ENCODE assay signal across 1 cellular context in genomic region chr1:231626951-231627614, GRCh38.
A peak's percentile ranks its signal among the peaks of the same experiment; 100 is the strongest.
TF ChIP-seq lines count a peak whose summit lies in the region.

No MANE protein-coding gene starts in this region.

TF ChIP-seq in HepG2, 621 proteins besides CTCF, POLR2A, EP300 and RAD21 (continued from another document and continues in another):
- TF ChIP-seq SNAPC4 (CRISPR knock-in tag; IDR thresholded peaks at IDR 0.05) = no peak
- TF ChIP-seq ZNF891 (CRISPR knock-in tag; IDR thresholded peaks at IDR 0.05) = 0 out of 2 replicates have a peak, but pooled peaks have one; percentile 65
- peak; percentile 77 for TF ChIP-seq ZNF777 (CRISPR knock-in tag; IDR thresholded peaks at IDR 0.05)
- no peak for TF ChIP-seq SOX6 (IDR thresholded peaks at IDR 0.05)
- peak; percentile 17; the same call in 1 of the 2 replicates for TF ChIP-seq SOX6 (CRISPR knock-in tag; IDR thresholded peaks at IDR 0.05)
- no peak for TF ChIP-seq ZNF350 (CRISPR knock-in tag; IDR thresholded peaks at IDR 0.05; ENCODE audit: borderline replicate concordance, low read depth)
- 0 out of 2 replicates have a peak, but pooled peaks have one; percentile 24 for TF ChIP-seq SMAD1 (CRISPR knock-in tag; IDR thresholded peaks at IDR 0.05; ENCODE audit: borderline replicate concordance, low read depth)
- 0 out of 2 replicates have a peak, but pooled peaks have one; percentile 55 for TF ChIP-seq ZNF691 (CRISPR knock-in tag; IDR thresholded peaks at IDR 0.05; ENCODE audit: borderline replicate concordance, low read depth)
- peak; percentile 73; the same call in 1 of the 2 replicates for TF ChIP-seq NRL (CRISPR knock-in tag; IDR thresholded peaks at IDR 0.05; ENCODE audit: borderline replicate concordance)
- TF ChIP-seq TIGD3 (CRISPR knock-in tag; IDR thresholded peaks at IDR 0.05; ENCODE audit: borderline replicate concordance) = no peak
- peak; percentile 49; the same call in 1 of the 2 replicates for TF ChIP-seq MXD1 (CRISPR knock-in tag; IDR thresholded peaks at IDR 0.05)
- TF ChIP-seq, protein P1, sequence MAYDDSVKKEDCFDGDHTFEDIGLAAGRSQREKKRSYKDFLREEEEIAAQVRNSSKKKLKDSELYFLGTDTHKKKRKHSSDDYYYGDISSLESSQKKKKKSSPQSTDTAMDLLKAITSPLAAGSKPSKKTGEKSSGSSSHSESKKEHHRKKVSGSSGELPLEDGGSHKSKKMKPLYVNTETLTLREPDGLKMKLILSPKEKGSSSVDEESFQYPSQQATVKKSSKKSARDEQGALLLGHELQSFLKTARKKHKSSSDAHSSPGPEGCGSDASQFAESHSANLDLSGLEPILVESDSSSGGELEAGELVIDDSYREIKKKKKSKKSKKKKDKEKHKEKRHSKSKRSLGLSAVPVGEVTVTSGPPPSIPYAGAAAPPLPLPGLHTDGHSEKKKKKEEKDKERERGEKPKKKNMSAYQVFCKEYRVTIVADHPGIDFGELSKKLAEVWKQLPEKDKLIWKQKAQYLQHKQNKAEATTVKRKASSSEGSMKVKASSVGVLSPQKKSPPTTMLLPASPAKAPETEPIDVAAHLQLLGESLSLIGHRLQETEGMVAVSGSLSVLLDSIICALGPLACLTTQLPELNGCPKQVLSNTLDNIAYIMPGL (CRISPR knock-in tag; IDR thresholded peaks at IDR 0.05; ENCODE audit: borderline replicate concordance in 1 of 2, low read depth in 1 of 2) = peak; percentile 23 to 35; a peak in 1 of 4 replicates
- TF ChIP-seq SRSF9 (IDR thresholded peaks at IDR 0.05; ENCODE audit: borderline replicate concordance, insufficient read depth, low read depth, low read length, poor library complexity, severe bottlenecking) = no peak
- TF ChIP-seq KMT2B (CRISPR knock-in tag; IDR thresholded peaks at IDR 0.05) = peak; percentile 61
- no peak for TF ChIP-seq KLF12 (CRISPR knock-in tag; IDR thresholded peaks at IDR 0.05; ENCODE audit: borderline replicate concordance)
- TF ChIP-seq ATF7-NPFF (CRISPR knock-in tag; IDR thresholded peaks at IDR 0.05; ENCODE audit: low read depth) = 0 out of 2 replicates have a peak, but pooled peaks have one; percentile 4
- peak; percentile 18; the same call in 1 of the 3 replicates for TF ChIP-seq MXI1 (IDR thresholded peaks at IDR 0.05; ENCODE audit: borderline replicate concordance, low read depth, low read length)
- peak; percentile 87 for TF ChIP-seq AGO2 (optimal IDR thresholded peaks at IDR 0.05; ENCODE audit: low read depth, low read length)
- peak; percentile 57 for TF ChIP-seq ARNTL (CRISPR knock-in tag; IDR thresholded peaks at IDR 0.05)
- TF ChIP-seq DMAP1 (CRISPR knock-in tag; IDR thresholded peaks at IDR 0.05) = peak; percentile 10; the same call in 1 of the 2 replicates
- TF ChIP-seq SP1 (IDR thresholded peaks at IDR 0.05) = no peak
- peak; percentile 30; the same call in 1 of the 2 replicates for TF ChIP-seq SP1 (CRISPR knock-in tag; IDR thresholded peaks at IDR 0.05)
- peak; percentile 79 for TF ChIP-seq RBFOX2 (IDR thresholded peaks at IDR 0.05; ENCODE audit: low read depth, low read length)
- TF ChIP-seq ZNF451 (CRISPR knock-in tag; IDR thresholded peaks at IDR 0.05) = no peak
- TF ChIP-seq ZNF644 (CRISPR knock-in tag; IDR thresholded peaks at IDR 0.05; ENCODE audit: low read depth) = no peak
- TF ChIP-seq ZNF788 (CRISPR knock-in tag; IDR thresholded peaks at IDR 0.05; ENCODE audit: borderline replicate concordance) = peak; percentile 12; the same call in 1 of the 2 replicates
- TF ChIP-seq, protein P2, sequence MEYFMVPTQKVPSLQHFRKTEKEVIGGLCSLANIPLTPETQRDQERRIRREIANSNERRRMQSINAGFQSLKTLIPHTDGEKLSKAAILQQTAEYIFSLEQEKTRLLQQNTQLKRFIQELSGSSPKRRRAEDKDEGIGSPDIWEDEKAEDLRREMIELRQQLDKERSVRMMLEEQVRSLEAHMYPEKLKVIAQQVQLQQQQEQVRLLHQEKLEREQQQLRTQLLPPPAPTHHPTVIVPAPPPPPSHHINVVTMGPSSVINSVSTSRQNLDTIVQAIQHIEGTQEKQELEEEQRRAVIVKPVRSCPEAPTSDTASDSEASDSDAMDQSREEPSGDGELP (IDR thresholded peaks at IDR 0.05; ENCODE audit: borderline replicate concordance, low read depth) = peak; percentile 26; the same call in 1 of the 2 replicates
- 0 out of 2 replicates have a peak, but pooled peaks have one; percentile 12 for TF ChIP-seq RXRB (CRISPR knock-in tag; IDR thresholded peaks at IDR 0.05; ENCODE audit: borderline replicate concordance)
- peak; percentile 46; the same call in 1 of the 2 replicates for TF ChIP-seq TBX2 (CRISPR knock-in tag; IDR thresholded peaks at IDR 0.05; ENCODE audit: borderline replicate concordance)
- TF ChIP-seq AKAP8 (CRISPR knock-in tag; IDR thresholded peaks at IDR 0.05) = peak; percentile 43; the same call in 1 of the 2 replicates
- TF ChIP-seq TSC22D2 (CRISPR knock-in tag; IDR thresholded peaks at IDR 0.05; ENCODE audit: borderline replicate concordance) = no peak
- TF ChIP-seq NCOR1 (IDR thresholded peaks at IDR 0.05; ENCODE audit: borderline replicate concordance, low read length) = 0 out of 2 replicates have a peak, but pooled peaks have one; percentile 10
- TF ChIP-seq ZNF253 (CRISPR knock-in tag; IDR thresholded peaks at IDR 0.05; ENCODE audit: borderline replicate concordance) = 0 out of 2 replicates have a peak, but pooled peaks have one; percentile 33
- TF ChIP-seq ZFX (CRISPR knock-in tag; IDR thresholded peaks at IDR 0.05; ENCODE audit: low read depth) = peak; percentile 12; the same call in 1 of the 2 replicates
- TF ChIP-seq ZNF616 (CRISPR knock-in tag; IDR thresholded peaks at IDR 0.05; ENCODE audit: low read depth) = 0 out of 2 replicates have a peak, but pooled peaks have one; percentile 44
- TF ChIP-seq SRY (CRISPR knock-in tag; IDR thresholded peaks at IDR 0.05) = peak; percentile 33; the same call in 1 of the 2 replicates
- no peak for TF ChIP-seq KLF16 (CRISPR knock-in tag; IDR thresholded peaks at IDR 0.05)
- no peak for TF ChIP-seq ATF1 (CRISPR knock-in tag; IDR thresholded peaks at IDR 0.05)
- TF ChIP-seq TAF1 (CRISPR knock-in tag; IDR thresholded peaks at IDR 0.05) = peak; percentile 33; the same call in 1 of the 2 replicates
- TF ChIP-seq HNF1A (IDR thresholded peaks at IDR 0.05; ENCODE audit: low read depth) = no peak
- TF ChIP-seq HNF1A (CRISPR knock-in tag; IDR thresholded peaks at IDR 0.05; ENCODE audit: borderline replicate concordance) = peak; percentile 7; the same call in 1 of the 2 replicates
- TF ChIP-seq GMEB1 (CRISPR knock-in tag; IDR thresholded peaks at IDR 0.05; ENCODE audit: borderline replicate concordance) = 0 out of 2 replicates have a peak, but pooled peaks have one; percentile 7
- TF ChIP-seq ZSCAN21 (CRISPR knock-in tag; IDR thresholded peaks at IDR 0.05; ENCODE audit: borderline replicate concordance) = peak; percentile 35
- TF ChIP-seq TFE3 (CRISPR knock-in tag; IDR thresholded peaks at IDR 0.05) = 0 out of 2 replicates have a peak, but pooled peaks have one; percentile 32
- peak; percentile 29; the same call in 1 of the 2 replicates for TF ChIP-seq PHF8 (CRISPR knock-in tag; IDR thresholded peaks at IDR 0.05)
